In genomic region chr1:119713538-119714456, GRCh38 we compare ENCODE assay signal across 8 cellular contexts. TPM values are rescaled to one million over a fixed set of nuclear protein-coding genes. Genes with fewer than 3 reads are reported as not detected.
DNase-seq lines count a peak whose midpoint lies in the region; ATAC-seq and TF ChIP-seq lines count a peak whose summit lies in the region.

No MANE protein-coding gene starts in this region.

- TF ChIP-seq CTCF in activated CD8-positive, alpha-beta T cell treated with anti-CD3 and anti-CD28 coated beads for 36 hours (IDR thresholded peaks at IDR 0.05): no peak

- peak overlapping the region; percentile 99 for H3K4me3 Mint-ChIP-seq in activated CD8-positive, alpha-beta T cell treated with anti-CD3 and anti-CD28 coated beads for 36 hours

- peaks cover 39% of the 10 kb centered on the region for H3K4me1 ChIP-seq in HUES48 (ENCODE audit: control insufficient read depth, insufficient read depth, low read length)

- H3K9ac ChIP-seq in HUES48 (ENCODE audit: low read depth, low read length): peak overlapping the region; percentile 88

- peak overlapping the region; percentile 98 for H3K27ac Mint-ChIP-seq in activated CD8-positive, alpha-beta T cell treated with anti-CD3 and anti-CD28 coated beads for 36 hours

- no peaks in the 10 kb centered on the region for H3K27me3 Mint-ChIP-seq in activated CD8-positive, alpha-beta T cell treated with anti-CD3 and anti-CD28 coated beads for 36 hours

- H3K27ac ChIP-seq in HUES48 (ENCODE audit: low read depth, low read length) (peak overlapping the region; percentile 89), skin epidermis (peak overlapping the region in 13 of 21 experiments; percentile 18 to 88 (median 62))

- peaks cover 51% of the 10 kb centered on the region for H3K36me3 Mint-ChIP-seq in activated CD8-positive, alpha-beta T cell treated with anti-CD3 and anti-CD28 coated beads for 36 hours (ENCODE audit: low read depth)

- peaks cover 13% of the 10 kb centered on the region for H3K36me3 ChIP-seq in HUES48 (ENCODE audit: control insufficient read depth, insufficient read depth, low read length)

- peaks cover 2% of the 10 kb centered on the region for H3K9me3 Mint-ChIP-seq in activated CD8-positive, alpha-beta T cell treated with anti-CD3 and anti-CD28 coated beads for 36 hours

- peak; percentile 73 for DNase-seq in Ammon's horn (ENCODE audit: low spot score)
- no peak for DNase-seq in activated CD8-positive, alpha-beta T cell treated with anti-CD3 and anti-CD28 coated beads for 36 hours
- DNase-seq in left ventricle myocardium superior: no peak
- no peak for DNase-seq in SKM-1 (lab: John Stamatoyannopoulos, UW; ENCODE audit: unreplicated experiment)
- DNase-seq in stimulated activated CD4-positive, alpha-beta T cell treated with anti-CD3 and anti-CD28 coated beads, Interleukin-12 subunit alpha, Interleukin-12 subunit beta, amount 100 ng/mL, for 4 hours: no peak

- intact Hi-C loops in activated CD8-positive, alpha-beta T cell treated with anti-CD3 and anti-CD28 coated beads for 36 hours (cut with micrococcal nuclease): no loop called here
- intact Hi-C loops in left ventricle myocardium superior (cut with micrococcal nuclease): no loop called here

- H3K4me3 ChIP-seq in HUES48 (ENCODE audit: low read depth, low read length) (peak overlapping the region; percentile 95), skin epidermis (peak overlapping the region in 6 of 7 experiments; percentile 52 to 76 (median 64))

- ATAC-seq in activated CD8-positive, alpha-beta T cell treated with anti-CD3 and anti-CD28 coated beads for 36 hours: no peak
- ATAC-seq in left ventricle myocardium superior (peak; percentile 27), HG03280 (IDR thresholded peaks at IDR 0.05; ENCODE audit: unreplicated experiment) (no peak)

- no peaks in the 10 kb centered on the region for H3K9me3 ChIP-seq in HUES48 (ENCODE audit: control insufficient read depth, insufficient read depth, low read length)

- CTCF ChIA-PET in activated CD8-positive, alpha-beta T cell treated with anti-CD3 and anti-CD28 coated beads for 36 hours (lab: Charles Lee): interaction anchor here (0.8 to 1.4 kb wide), 3 partner anchors 10 to 38 kb away, joined by 3 read pairs; no protein-coding TSS in a partner anchor

- no peaks in the 10 kb centered on the region for H3K27me3 ChIP-seq in HUES48 (ENCODE audit: control insufficient read depth, insufficient read depth, low read length)

- H3K4me1 Mint-ChIP-seq in activated CD8-positive, alpha-beta T cell treated with anti-CD3 and anti-CD28 coated beads for 36 hours (ENCODE audit: low read depth): peaks cover 47% of the 10 kb centered on the region

- POLR2A ChIA-PET in activated CD8-positive, alpha-beta T cell treated with anti-CD3 and anti-CD28 coated beads for 36 hours (lab: Charles Lee): interaction anchor here (1.2 to 1.4 kb wide), 2 partner anchors 21 to 22 kb away, joined by 3 read pairs; no protein-coding TSS in a partner anchor

RNA-seq across cellular contexts. Expression of gene PHGDH, which starts 2.1 kb away (rescaled TPM):
- 100 to 1,000 TPM; 307 to 322 TPM for total RNA-seq in activated CD8-positive, alpha-beta T cell treated with anti-CD3 and anti-CD28 coated beads for 36 hours
- 7.8 TPM for total RNA-seq in left ventricle myocardium superior

RNA-seq across cellular contexts. Expression of gene HMGCS2, which starts 54.9 kb away (rescaled TPM):
- not detected for total RNA-seq in activated CD8-positive, alpha-beta T cell treated with anti-CD3 and anti-CD28 coated beads for 36 hours
- 149 TPM for total RNA-seq in left ventricle myocardium superior

Comparison
In these comparisons a context has a peak if more than half of its experiments do, and no peak if none do; other contexts are left out.
1. RNA of gene PHGDH, which starts 2.1 kb away (total RNA-seq): 307 to 322 TPM in activated CD8-positive, alpha-beta T cell treated with anti-CD3 and anti-CD28 coated beads for 36 hours; 7.8 TPM in left ventricle myocardium superior (single experiment); every median in the first group is over 10 times any median in the second.
2. RNA of gene HMGCS2, which starts 54.9 kb away (total RNA-seq): 149 TPM in left ventricle myocardium superior (single experiment); not detected in activated CD8-positive, alpha-beta T cell treated with anti-CD3 and anti-CD28 coated beads for 36 hours; every median in the first group is over 100 times any median in the second.